In the genomic region with DNA sequence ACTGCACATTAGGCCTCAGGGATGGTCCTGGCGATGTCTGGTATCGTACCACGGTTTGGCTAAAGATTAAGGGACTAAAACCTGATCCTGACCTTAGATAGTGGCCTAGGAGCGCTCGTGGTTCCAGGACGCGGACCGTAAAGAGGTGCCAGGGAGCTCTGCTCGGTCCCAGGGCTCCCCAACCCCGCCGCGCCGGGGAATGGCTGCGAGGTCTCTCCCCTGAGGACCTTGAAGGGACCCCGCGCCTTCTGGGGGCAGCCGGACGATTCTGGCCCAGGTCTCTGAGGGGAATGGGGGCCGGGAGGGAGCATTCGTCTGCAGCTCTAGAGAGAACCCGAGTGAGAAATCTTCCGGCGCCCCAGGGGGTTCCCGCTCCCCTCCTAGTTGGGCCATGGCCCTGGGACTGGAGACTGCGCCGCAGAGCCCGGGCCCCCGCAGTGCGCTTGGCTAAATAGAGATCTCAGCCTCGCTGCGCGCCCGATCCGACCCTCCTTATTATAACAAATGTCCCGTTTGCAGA, we compare ENCODE assay signal across 16 cellular contexts. TPM values are rescaled to one million over a fixed set of nuclear protein-coding genes. Genes with fewer than 3 reads are reported as not detected.
DNase-seq lines count a peak whose midpoint lies in the region; ATAC-seq and TF ChIP-seq lines count a peak whose summit lies in the region.
"Had no signal": no experiment of that assay in that cellular context is flagged by ENCODE, and none has a peak within 500 bp of the region (broad histone marks: within the 10 kb centered on the region; RNA-seq: fewer than 3 reads in every experiment).

No MANE protein-coding gene starts in this region.

- H3K36me3 Mint-ChIP-seq in glutamatergic neuron (ENCODE audit: unreplicated experiment) (no peaks in the 10 kb centered on the region), neural progenitor cell (no peaks in the 10 kb centered on the region)

- H3K4me1 ChIP-seq in neural progenitor cell = peaks cover 37% of the 10 kb centered on the region

- peaks cover 44% of the 10 kb centered on the region for H4K20me1 ChIP-seq in neural progenitor cell (ENCODE audit: low read depth)

- no peaks in the 10 kb centered on the region for H3K9me3 ChIP-seq in neural progenitor cell (ENCODE audit: low read depth)
- H3K9me3 ChIP-seq: gastroesophageal sphincter, SJSA1 had no signal

- peak overlapping the region; percentile 83 for H3K4me2 ChIP-seq in neural progenitor cell

- H3K27ac ChIP-seq in neural progenitor cell = no peak overlapping the region
- H3K27ac ChIP-seq: gastroesophageal sphincter, SJSA1, skin epidermis had no signal

- no peak for TF ChIP-seq CTCF in glutamatergic neuron (IDR thresholded peaks at IDR 0.05; ENCODE audit: partially characterized antibody, unreplicated experiment)
- TF ChIP-seq CTCF in neural progenitor cell (IDR thresholded peaks at IDR 0.05) = no peak
- no peak for TF ChIP-seq CTCF in omental fat pad (IDR thresholded peaks at IDR 0.05)

- no peaks in the 10 kb centered on the region for H3K79me2 ChIP-seq in neural progenitor cell (ENCODE audit: low read depth)

- peaks cover 100% of the 10 kb centered on the region for H3K27me3 ChIP-seq in neural progenitor cell
- H3K27me3 ChIP-seq: SJSA1 had no signal

- H3K27ac Mint-ChIP-seq in glutamatergic neuron (ENCODE audit: unreplicated experiment) (no peak overlapping the region), neural progenitor cell (no peak overlapping the region)
- H3K27ac Mint-ChIP-seq: CD14-positive monocyte; dendritic cell treated with granulocyte-macrophage colony-stimulating factor and Interleukin-4, amounts not matched to agents 40 ng/mL and 50 ng/mL, for 4 days had no signal

- peak overlapping the region; percentile 79 for H2AFZ ChIP-seq in neural progenitor cell (replicated peaks)

- H3F3A ChIP-seq in neural progenitor cell (ENCODE audit: low read depth) = peaks cover 14% of the 10 kb centered on the region

- no peak for ATAC-seq in HG02678 (IDR thresholded peaks at IDR 0.05; ENCODE audit: unreplicated experiment)
- no peak for ATAC-seq in omental fat pad (ENCODE audit: low FRiP score)
- ATAC-seq: gastroesophageal sphincter had no signal

- peaks cover 2% of the 10 kb centered on the region for H3K4me1 Mint-ChIP-seq in glutamatergic neuron (ENCODE audit: low read depth, unreplicated experiment)
- H3K4me1 Mint-ChIP-seq in neural progenitor cell = peaks cover 57% of the 10 kb centered on the region

- H3K27me3 Mint-ChIP-seq in glutamatergic neuron (ENCODE audit: unreplicated experiment) (peaks cover 25% of the 10 kb centered on the region), neural progenitor cell (ENCODE audit: insufficient read depth, low read depth) (peaks cover 69% of the 10 kb centered on the region)

- H3K9me3 Mint-ChIP-seq in glutamatergic neuron (ENCODE audit: unreplicated experiment) (peaks cover 8% of the 10 kb centered on the region), neural progenitor cell (no peaks in the 10 kb centered on the region)
- H3K9me3 Mint-ChIP-seq: dendritic cell treated with granulocyte-macrophage colony-stimulating factor and Interleukin-4, amounts not matched to agents 40 ng/mL and 50 ng/mL, for 4 days had no signal

- DNase-seq in ELF-1 (ENCODE audit: low read depth, low spot score) (peak; percentile 37), RPMI7951 (ENCODE audit: low read depth) (peak; percentile 13), glutamatergic neuron (no peak), neural progenitor cell (ENCODE audit: low spot score) (peak; percentile 66), omental fat pad (ENCODE audit: low spot score) (no peak), NCI-H524 (lab: John Stamatoyannopoulos, UW) (no peak), globus pallidus (ENCODE audit: low spot score) (no peak)
- DNase-seq: activated CD4-positive, alpha-beta T cell treated with anti-CD3 and anti-CD28 coated beads for 4 hours; activated naive CD4-positive, alpha-beta T cell treated with Interleukin-2 at 50 U/mL for 16 hours; NCI-H1436 treated with DMSO at 0.1 percent for 48 hours had no signal

- peak overlapping the region; percentile 50 for H3K4me3 ChIP-seq in neural progenitor cell
- H3K4me3 ChIP-seq: SJSA1, skin epidermis had no signal

- no peak overlapping the region for H3K9ac ChIP-seq in neural progenitor cell

- H3K4me3 Mint-ChIP-seq in glutamatergic neuron (ENCODE audit: unreplicated experiment) = peak overlapping the region; percentile 84
- peak overlapping the region; percentile 91 for H3K4me3 Mint-ChIP-seq in neural progenitor cell
- H3K4me3 Mint-ChIP-seq: dendritic cell treated with granulocyte-macrophage colony-stimulating factor and Interleukin-4, amounts not matched to agents 40 ng/mL and 50 ng/mL, for 4 days had no signal

- no peaks in the 10 kb centered on the region for H3K36me3 ChIP-seq in neural progenitor cell
- H3K36me3 ChIP-seq: gastroesophageal sphincter, SJSA1 had no signal

RNA-seq across cellular contexts. Expression of a gene that starts 1.8 kb away (rescaled TPM):
- 5.4 and 12.6 TPM in 2 replicates for total RNA-seq in RPMI7951 (2014; rRNA removed; shearing (Covaris generic))
- total RNA-seq in glutamatergic neuron (ENCODE audit: unreplicated experiment) (1.4 TPM), neural progenitor cell (ENCODE audit: low replicate concordance) (1.4 and 2.9 TPM in 2 replicates), omental fat pad (1 to 10 TPM; 2.8 to 9.4 (median 5.8) TPM)
- total RNA-seq: SJSA1 had no signal

Comparison
In these comparisons a context has a peak if more than half of its experiments do, and no peak if none do; other contexts are left out.
1. DNase-seq: peak in ELF-1 (single experiment), RPMI7951 (single experiment) and neural progenitor cell (single experiment); none in glutamatergic neuron (single experiment), omental fat pad (single experiment), NCI-H524 (0 of 2) and globus pallidus (single experiment).